In genomic region chr16:71645450-71645849, GRCh38 we compare ENCODE assay signal across 8 cellular contexts. TPM values are rescaled to one million over a fixed set of nuclear protein-coding genes. Genes with fewer than 3 reads are reported as not detected.
A peak's percentile ranks its signal among the peaks of the same experiment; 100 is the strongest.
DNase-seq lines count a peak whose midpoint lies in the region; ATAC-seq and TF ChIP-seq lines count a peak whose summit lies in the region.

No MANE protein-coding gene starts in this region.

- H3K9ac ChIP-seq in colonic mucosa (ENCODE audit: low read depth in 2 of 2, low read length in 2 of 2), result no peak overlapping the region

- BruUV-seq in A673 (replicated peaks; lab: Mats Ljungman, UMichigan), result no TSS peak

- H3K27ac ChIP-seq in A673 (ENCODE audit: low read depth, low read length, poor library complexity, severe bottlenecking), result no peak overlapping the region
- H3K27ac ChIP-seq in colonic mucosa, result no peak overlapping the region

- H3K4me3 ChIP-seq in A673 (ENCODE audit: low read depth, low read length, poor library complexity, severe bottlenecking) (no peak overlapping the region), GM12865 (ENCODE audit: low read depth, low read length) (no peak overlapping the region), colonic mucosa (no peak overlapping the region)

- H3K36me3 ChIP-seq in A673 (ENCODE audit: insufficient read depth, low read length, poor library complexity, severe bottlenecking), result peaks cover 29% of the 10 kb centered on the region
- H3K36me3 ChIP-seq in colonic mucosa, result peaks cover 11% of the 10 kb centered on the region

- POLR2A ChIA-PET in A673 (lab: Charles Lee; ENCODE audit: low non-redundant PET), result no interaction called here

- H3K27me3 ChIP-seq in A673 (replicated peaks; ENCODE audit: insufficient read depth, low read depth, low read length, poor library complexity) (no peaks in the 10 kb centered on the region), colonic mucosa (no peaks in the 10 kb centered on the region)

- H3K9me3 ChIP-seq in A673 (ENCODE audit: low read depth, low read length, poor library complexity, severe bottlenecking) (no peaks in the 10 kb centered on the region), colonic mucosa (no peaks in the 10 kb centered on the region)

- CTCF ChIA-PET in A673 (lab: Charles Lee), result no interaction called here

- H3K4me1 ChIP-seq in A673 (ENCODE audit: insufficient read depth, low read length, poor library complexity, severe bottlenecking) (no peaks in the 10 kb centered on the region), colonic mucosa (no peaks in the 10 kb centered on the region)

- intact Hi-C loops in A673 (cut with micrococcal nuclease; ENCODE audit: unreplicated experiment) (loop anchor here (5.0 kb wide), 1 partner anchor 78 kb away; no protein-coding TSS in a partner anchor), colonic mucosa (cut with DNase I) (no loop called here)

- no peak for ATAC-seq in GM19455 (IDR thresholded peaks at IDR 0.05; ENCODE audit: unreplicated experiment)
- no peak for ATAC-seq in HG03039 (IDR thresholded peaks at IDR 0.05; ENCODE audit: unreplicated experiment)

- DNase-seq in A673 (ENCODE audit: low spot score) (peak; percentile 65), GM12865 (ENCODE audit: low read depth) (peak; percentile 44), NCI-H2227 treated with DMSO at 0.1 percent for 48 hours (lab: John Stamatoyannopoulos, UW) (peak; percentile 53), colonic mucosa (no peak), pons (ENCODE audit: low spot score) (peak; percentile 33), NCI-H2029 treated with DMSO at 0.1 percent for 48 hours (lab: John Stamatoyannopoulos, UW) (no peak)

- TF ChIP-seq CTCF in A673 (conservative IDR thresholded peaks at IDR 0.05; ENCODE audit: low read depth, low read length), result peak; percentile 78
- TF ChIP-seq CTCF in GM12865 (IDR thresholded peaks at IDR 0.05; ENCODE audit: insufficient read depth, low read depth, low read length, missing control alignments), result peak; percentile 51
- peak; percentile 31 for TF ChIP-seq CTCF in colonic mucosa (IDR thresholded peaks at IDR 0.05)

RNA-seq across cellular contexts. Expression of gene MARVELD3, which starts 19.5 kb away (rescaled TPM):
- total RNA-seq in A673 (2021), result 1.4 and 1.5 TPM in 2 replicates
- 10 to 100 TPM; 51.0 to 79.0 TPM for total RNA-seq in colonic mucosa

Comparison
In these comparisons a context has a peak if more than half of its experiments do, and no peak if none do; other contexts are left out.
1. DNase-seq: peak in A673 (single experiment), GM12865 (single experiment), NCI-H2227 treated with DMSO at 0.1 percent for 48 hours (single experiment) and pons (single experiment); none in colonic mucosa (single experiment) and NCI-H2029 treated with DMSO at 0.1 percent for 48 hours (single experiment).
2. RNA of gene MARVELD3, which starts 19.5 kb away (total RNA-seq): 51.0 to 79.0 TPM in colonic mucosa; 1.4 to 1.5 TPM in A673; every median in the first group is over 10 times any median in the second.
3. Peak in every context shown above with its lines, with median percentiles within 50 percentile points of each other: CTCF ChIP-seq.